In genomic region chr22:40855104-40855959, GRCh38 we compare ENCODE assay signal across 8 cellular contexts. TPM values are rescaled to one million over a fixed set of nuclear protein-coding genes. Genes with fewer than 3 reads are reported as not detected.
DNase-seq lines count a peak whose midpoint lies in the region; ATAC-seq and TF ChIP-seq lines count a peak whose summit lies in the region.

No MANE protein-coding gene starts in this region.

- H4K20me1 ChIP-seq in IMR-90 (ENCODE audit: insufficient read depth, low read length) = peaks cover 44% of the 10 kb centered on the region

- no peak overlapping the region for H4K91ac ChIP-seq in IMR-90 (ENCODE audit: insufficient read depth, low read depth, low read length)

- H3K4me1 ChIP-seq in IMR-90 (ENCODE audit: control insufficient read depth, insufficient read depth, low read length) = peaks cover 9% of the 10 kb centered on the region
- peaks cover 52 to 67% of the 10 kb centered on the region in 2 donors for H3K4me1 ChIP-seq in gastrocnemius medialis

- dilution Hi-C loops in IMR-90 (cut with HindIII; ENCODE audit: low sequenced_read_pairs, unreplicated experiment) = no loop called here

- peak overlapping the region; percentile 83 for H3K9ac ChIP-seq in IMR-90 (ENCODE audit: low read depth, low read length)

- no TSS peak for BruUV-seq in IMR-90 (replicated peaks; lab: Mats Ljungman, UMichigan)

- no peak overlapping the region for H4K5ac ChIP-seq in IMR-90 (ENCODE audit: low read depth, low read length)

- peak overlapping the region in 1 of 2 experiments; percentile 29; a peak in 2 of 4 replicates for H4K8ac ChIP-seq in IMR-90 (ENCODE audit: low read depth in 2 of 2, low read length in 2 of 2)

- H3K4ac ChIP-seq in IMR-90 (ENCODE audit: low read depth, low read length) = peak overlapping the region; percentile 31; the same call in 1 of the 2 replicates

- no peak for TF ChIP-seq RAD21 in IMR-90 (IDR thresholded peaks at IDR 0.05; ENCODE audit: low read length)

- H3K23ac ChIP-seq in IMR-90 (ENCODE audit: low read depth, low read length) = peak overlapping the region; percentile 90; the same call in 1 of the 2 replicates

- H3K14ac ChIP-seq in IMR-90 (replicated peaks; ENCODE audit: low read depth, low read length) = peak overlapping the region; percentile 80

- no peak overlapping the region for H2BK20ac ChIP-seq in IMR-90 (ENCODE audit: low read depth, low read length)

- in situ Hi-C loops in IMR-90 (cut with MboI; ENCODE audit: low sequenced_read_pairs) = no loop called here
- in situ Hi-C loops in gastrocnemius medialis (cut with MboI; ENCODE audit: low sequenced_read_pairs in 4 of 4) = no loop called here

- H3K27ac ChIP-seq in IMR-90 (ENCODE audit: insufficient read depth, low read length) (no peak overlapping the region), gastrocnemius medialis (peak overlapping the region; percentile 96 to 99 (median 98))

- DNase-seq in BJ (ENCODE audit: low read depth) = no peak
- no peak for DNase-seq in IMR-90
- DNase-seq in activated T-cell treated with anti-CD3 and anti-CD28 coated beads for 48 hours (ENCODE audit: low read depth) = peak; percentile 8
- peak; percentile 18 for DNase-seq in globus pallidus (ENCODE audit: low spot score)
- peak in 1 of 2 donors; percentile 18 for DNase-seq in gastrocnemius medialis
- no peak for DNase-seq in NK-92 treated with Interleukin-12 subunit alpha and Interleukin-12 subunit beta, amount 100 ng/mL, for 24 hours (lab: John Stamatoyannopoulos, UW)

- H3K79me1 ChIP-seq in IMR-90 (ENCODE audit: low read depth in 1 of 2, low read length in 2 of 2) = peaks cover 2 to 37% of the 10 kb centered on the region in 2 experiments; a peak in 3 of 4 replicates

- no peak overlapping the region for H2BK15ac ChIP-seq in IMR-90 (ENCODE audit: low read depth, low read length)

- peak overlapping the region; percentile 21 for H2BK5ac ChIP-seq in IMR-90 (ENCODE audit: low read depth, low read length, poor library complexity, severe bottlenecking)

- H2BK120ac ChIP-seq in IMR-90 (ENCODE audit: low read depth, low read length) = no peak overlapping the region

- H3K9me1 ChIP-seq in IMR-90 (ENCODE audit: insufficient read depth, low read length) = 0 out of 2 replicates have a peak, but pooled peaks cover 3% of the 10 kb centered on the region

- no peak overlapping the region for H2AFZ ChIP-seq in IMR-90 (replicated peaks; ENCODE audit: low read length, poor library complexity)

- TF ChIP-seq POLR2A in IMR-90 (IDR thresholded peaks at IDR 0.05; ENCODE audit: low read depth, low read length) (no peak), gastrocnemius medialis (IDR thresholded peaks at IDR 0.05) (no peak)

- H3K36me3 ChIP-seq in BJ (ENCODE audit: control insufficient read depth, insufficient read depth, low read length) (no peaks in the 10 kb centered on the region), IMR-90 (ENCODE audit: control insufficient read depth, insufficient read depth, low read length) (peaks cover 1% of the 10 kb centered on the region; the same call in 1 of the 2 replicates), gastrocnemius medialis (peaks cover 0 to 5% of the 10 kb centered on the region in 2 donors)

- intact Hi-C loops in IMR-90 (cut with micrococcal nuclease) = no loop called here
- intact Hi-C loops in gastrocnemius medialis (cut with DNase I; ENCODE audit: low total_unique reads) = loop anchor here (5.0 to 10.0 kb wide), 5 partner anchors 201 to 1351 kb away; partner anchors contain the start of genes EP300, MIEF1 and POLR3H

- peak overlapping the region; percentile 94 for H3K4me2 ChIP-seq in IMR-90 (ENCODE audit: low read depth, low read length)

- no peaks in the 10 kb centered on the region for H3K27me3 ChIP-seq in BJ (ENCODE audit: control insufficient read depth, insufficient read depth, low read length)
- H3K27me3 ChIP-seq in IMR-90 (ENCODE audit: control insufficient read depth, insufficient read depth, low read length) = no peaks in the 10 kb centered on the region
- no peaks in the 10 kb centered on the region for H3K27me3 ChIP-seq in gastrocnemius medialis

- TF ChIP-seq CTCF in BJ (IDR thresholded peaks at IDR 0.05; ENCODE audit: insufficient read depth, low read depth, low read length) (no peak), IMR-90 (conservative IDR thresholded peaks at IDR 0.05; ENCODE audit: low read depth, low read length) (no peak), gastrocnemius medialis (IDR thresholded peaks at IDR 0.05 in 4 of 5, conservative IDR thresholded peaks at IDR 0.05 in 1 of 5) (no peak)

- WGBS in IMR-90 (ENCODE audit: extremely low coverage in 2 of 2, insufficient read length in 1 of 2), 2 experiments = 67% methylated on average over 3 of the region's 19 CpGs; no CpG with 5 or more reads in 1 of the 2 experiments

- no peaks in the 10 kb centered on the region for H3K9me3 ChIP-seq in IMR-90 (ENCODE audit: control insufficient read depth, insufficient read depth, low read length)
- no peaks in the 10 kb centered on the region for H3K9me3 ChIP-seq in gastrocnemius medialis

- no peak overlapping the region for H2AK9ac ChIP-seq in IMR-90 (replicated peaks; ENCODE audit: low read depth, low read length, poor library complexity)

- CTCF ChIA-PET in BJ (lab: Yijun Ruan, JAX) = interaction anchor here (0.7 to 1.8 kb wide), 2 partner anchors 44 to 172 kb away, joined by 3 to 4 read pairs; no protein-coding TSS in a partner anchor
- CTCF ChIA-PET in IMR-90 (lab: Yijun Ruan, JAX) = no interaction called here

- H3K56ac ChIP-seq in IMR-90 (ENCODE audit: extremely low read depth, insufficient read depth, low read length) = no peak overlapping the region

- POLR2A ChIA-PET in BJ (lab: Charles Lee) (no interaction called here), IMR-90 (lab: Charles Lee; ENCODE audit: unreplicated experiment) (no interaction called here)

- no peak for ATAC-seq in IMR-90 (ENCODE audit: low read depth)
- ATAC-seq in gastrocnemius medialis = no peak
- no peak for ATAC-seq in GM19035 (IDR thresholded peaks at IDR 0.05; ENCODE audit: unreplicated experiment)
- ATAC-seq in GM18873 (IDR thresholded peaks at IDR 0.05; ENCODE audit: low FRiP score, unreplicated experiment) = no peak

- H3K4me3 ChIP-seq in BJ (ENCODE audit: low read depth, low read length) (peak overlapping the region; percentile 99), IMR-90 (ENCODE audit: insufficient read depth, low read depth, low read length) (peak overlapping the region; percentile 67), gastrocnemius medialis (peak overlapping the region; percentile 79 to 98 (median 90))

- H2AK5ac ChIP-seq in IMR-90 (ENCODE audit: low read depth, low read length) = no peak overlapping the region

- no peak overlapping the region for H3K18ac ChIP-seq in IMR-90 (ENCODE audit: low read depth, low read length)

TF ChIP-seq in IMR-90, 13 proteins besides CTCF, POLR2A, EP300 and RAD21:
- no peak for TF ChIP-seq RFX5 (IDR thresholded peaks at IDR 0.05; ENCODE audit: low read depth, low read length)
- no peak for TF ChIP-seq MAZ (IDR thresholded peaks at IDR 0.05; ENCODE audit: borderline replicate concordance, low read depth, low read length)
- TF ChIP-seq MAFK (IDR thresholded peaks at IDR 0.05; ENCODE audit: low read depth, low read length) = no peak
- no peak for TF ChIP-seq CHD1 (IDR thresholded peaks at IDR 0.05; ENCODE audit: low read depth, low read length)
- no peak for TF ChIP-seq FOS (IDR thresholded peaks at IDR 0.05; ENCODE audit: low read depth, low read length)

RNA-seq across cellular contexts. Expression of gene ST13, which starts 1.1 kb away (rescaled TPM):
- polyA plus RNA-seq in BJ (2011; rRNA removed) = 90.7 and 145 TPM in 2 replicates
- 35.7 and 45.2 TPM in 2 replicates for polyA minus RNA-seq in BJ (2011; rRNA and poly(A)+ RNA removed)
- 228 and 235 TPM in 2 replicates for total RNA-seq in IMR-90 (2012; rRNA removed)
- 109 and 115 TPM in 2 replicates for polyA plus RNA-seq in IMR-90 (2012; rRNA removed)
- 26.1 and 45.7 TPM in 2 replicates for polyA plus RNA-seq in IMR-90 (2012; cell fraction: cytosol; rRNA removed)
- 4.4 and 54.4 TPM in 2 replicates for polyA plus RNA-seq in IMR-90 (2012; cell fraction: nucleus; rRNA removed; ENCODE audit: low replicate concordance)
- 100 to 1,000 TPM; 122 to 265 (median 197) TPM for total RNA-seq in gastrocnemius medialis

RNA-seq across cellular contexts. Expression of gene XPNPEP3, which starts 1.6 kb away (rescaled TPM):
- polyA plus RNA-seq in BJ (2011; rRNA removed) (21.9 and 25.8 TPM in 2 replicates), IMR-90 (2012; rRNA removed) (8.4 and 9.3 TPM in 2 replicates)
- 27.0 and 34.6 TPM in 2 replicates for polyA minus RNA-seq in BJ (2011; rRNA and poly(A)+ RNA removed)
- total RNA-seq in IMR-90 (2012; rRNA removed) (10.9 and 18.1 TPM in 2 replicates), gastrocnemius medialis (10 to 100 TPM in 1 of 4 donors, 1 to 10 TPM in 3; 3.6 to 12.4 (median 7.4) TPM)
- 3.1 and 4.2 TPM in 2 replicates for polyA plus RNA-seq in IMR-90 (2012; cell fraction: cytosol; rRNA removed)
- 5.4 and 15.8 TPM in 2 replicates for polyA plus RNA-seq in IMR-90 (2012; cell fraction: nucleus; rRNA removed; ENCODE audit: low replicate concordance)

RNA-seq across cellular contexts. Expression of gene DNAJB7, which starts 6.6 kb away (rescaled TPM):
- polyA plus RNA-seq in BJ (2011; rRNA removed) (not detected in 2 replicates), IMR-90 (2012; rRNA removed) (not detected in 2 replicates)
- not detected in 2 replicates for polyA minus RNA-seq in BJ (2011; rRNA and poly(A)+ RNA removed)
- total RNA-seq in IMR-90 (2012; rRNA removed) (not detected in 2 replicates), gastrocnemius medialis (not detected)
- polyA plus RNA-seq in IMR-90 (2012; cell fraction: cytosol; rRNA removed) = not detected in 2 replicates
- polyA plus RNA-seq in IMR-90 (2012; cell fraction: nucleus; rRNA removed; ENCODE audit: low replicate concordance) = not detected in 2 replicates

RNA-seq across cellular contexts. Expression of gene SLC25A17, which starts 36.2 kb away (rescaled TPM):
- polyA plus RNA-seq in BJ (2011; rRNA removed) (16.7 and 26.0 TPM in 2 replicates), IMR-90 (2012; rRNA removed) (15.2 and 19.6 TPM in 2 replicates)
- polyA minus RNA-seq in BJ (2011; rRNA and poly(A)+ RNA removed) = 7.1 and 7.8 TPM in 2 replicates
- total RNA-seq in IMR-90 (2012; rRNA removed) (31.7 and 36.0 TPM in 2 replicates), gastrocnemius medialis (10 to 100 TPM in 1 of 4 donors, 1 to 10 TPM in 3; 2.6 to 12.2 (median 3.8) TPM)
- 7.3 and 8.4 TPM in 2 replicates for polyA plus RNA-seq in IMR-90 (2012; cell fraction: cytosol; rRNA removed)
- polyA plus RNA-seq in IMR-90 (2012; cell fraction: nucleus; rRNA removed; ENCODE audit: low replicate concordance) = 4.1 and 21.8 TPM in 2 replicates

Comparison
In these comparisons a context has a peak if more than half of its experiments do, and no peak if none do; other contexts are left out.
1. DNase-seq: peak in activated T-cell treated with anti-CD3 and anti-CD28 coated beads for 48 hours (single experiment) and globus pallidus (single experiment); none in BJ (single experiment), IMR-90 (single experiment) and NK-92 treated with Interleukin-12 subunit alpha and Interleukin-12 subunit beta, amount 100 ng/mL, for 24 hours (single experiment).
2. Peak in every context shown above with its lines, with median percentiles within 50 percentile points of each other: H3K4me3 ChIP-seq.